Comparison of ENCODE assay signal across 14 cellular contexts in genomic region chr2:241390301-241391206, GRCh38. TPM values are rescaled to one million over a fixed set of nuclear protein-coding genes. Genes with fewer than 3 reads are reported as not detected.
DNase-seq lines count a peak whose midpoint lies in the region; ATAC-seq, FAIRE-seq and TF ChIP-seq lines count a peak whose summit lies in the region.
"Had no signal": no experiment of that assay in that cellular context is flagged by ENCODE, and none has a peak within 500 bp of the region (broad histone marks: within the 10 kb centered on the region; RNA-seq: fewer than 3 reads in every experiment).

No MANE protein-coding gene starts in this region.

- TF ChIP-seq CTCF in endothelial cell (IDR thresholded peaks at IDR 0.05; ENCODE audit: unreplicated experiment) (no peak), kidney (IDR thresholded peaks at IDR 0.05; ENCODE audit: borderline replicate concordance, extremely low read depth, insufficient read depth) (no peak)

- FAIRE-seq in GM12891 (lab: Jason Lieb, UNC), result peak; percentile 78
- FAIRE-seq in GM19239 (lab: Jason Lieb, UNC), result peak; percentile 84
- FAIRE-seq in kidney (lab: Jason Lieb, UNC), result no peak
- FAIRE-seq: small intestine had no signal

- H3K9ac ChIP-seq in kidney (ENCODE audit: low read length in 2 of 2), result no peak overlapping the region

- no peaks in the 10 kb centered on the region for H3K9me3 Mint-ChIP-seq in endothelial cell (ENCODE audit: unreplicated experiment)

- DNase-seq in GM12891 (ENCODE audit: insufficient read length, low spot score) (no peak), GM19239 (ENCODE audit: insufficient read length, low spot score) (peak; percentile 36), endothelial cell (ENCODE audit: low spot score) (no peak), kidney (no peak), SJCRH30 (no peak), nucleus accumbens (lab: John Stamatoyannopoulos, UW) (no peak)
- DNase-seq: foreskin melanocyte, H7, NCI-H1105 treated with DMSO at 0.1 percent for 48 hours, NCI-H510A treated with DMSO at 0.1 percent for 48 hours, occipital lobe, small intestine had no signal

- no peak for TF ChIP-seq POLR2A in GM12891 (IDR thresholded peaks at IDR 0.05; ENCODE audit: low read depth, low read length)

- H3K27me3 Mint-ChIP-seq in endothelial cell (ENCODE audit: unreplicated experiment), result peaks cover 3% of the 10 kb centered on the region

- H3K36me3 Mint-ChIP-seq in endothelial cell (ENCODE audit: low read depth, unreplicated experiment), result no peaks in the 10 kb centered on the region

- intact Hi-C loops in kidney (cut with DNase I), result no loop called here

- no peak overlapping the region for H3K27ac Mint-ChIP-seq in endothelial cell (ENCODE audit: unreplicated experiment)

- peak; percentile 67 for ATAC-seq in HG03460 (IDR thresholded peaks at IDR 0.05; ENCODE audit: unreplicated experiment)

- H3K36me3 ChIP-seq in esophagus (ENCODE audit: control insufficient read depth in 2 of 2, insufficient read depth in 2 of 2, low read length in 1 of 2), result peaks cover 0 to 5% of the 10 kb centered on the region in 2 donors
- peaks cover 0 to 5% of the 10 kb centered on the region in 2 donors for H3K36me3 ChIP-seq in kidney (ENCODE audit: control insufficient read depth in 1 of 2, insufficient read depth in 2 of 2, low read length in 2 of 2)
- H3K36me3 ChIP-seq in SJCRH30, result peaks cover 11% of the 10 kb centered on the region

- 66 to 73% methylated on average over 9 of the region's 9 CpGs for WGBS in esophagus, 2 donors

- H3K27ac ChIP-seq in esophagus (ENCODE audit: low read depth in 2 of 2, low read length in 1 of 2) (peak overlapping the region; percentile 30 to 74), kidney (ENCODE audit: low read depth in 2 of 2, low read length in 2 of 2) (no peak overlapping the region), SJCRH30 (no peak overlapping the region)

- H3K9me3 ChIP-seq in esophagus (ENCODE audit: control insufficient read depth in 2 of 2, insufficient read depth in 1 of 2, low read depth in 1 of 2, low read length in 1 of 2), result no peaks in the 10 kb centered on the region
- H3K9me3 ChIP-seq in kidney (ENCODE audit: control insufficient read depth in 1 of 2, low read length in 2 of 2), result no peaks in the 10 kb centered on the region
- H3K9me3 ChIP-seq in SJCRH30 (replicated peaks), result no peaks in the 10 kb centered on the region

- H3K4me3 ChIP-seq in esophagus (ENCODE audit: low read depth in 1 of 2, low read length in 2 of 2) (no peak overlapping the region), kidney (ENCODE audit: low read length in 2 of 2) (no peak overlapping the region), SJCRH30 (no peak overlapping the region)

- H3K4me1 ChIP-seq in esophagus (ENCODE audit: control insufficient read depth in 2 of 2, insufficient read depth in 2 of 2, low read length in 1 of 2), result peaks cover 0 to 15% of the 10 kb centered on the region in 2 donors
- H3K4me1 ChIP-seq in kidney (ENCODE audit: control insufficient read depth in 1 of 2, insufficient read depth in 1 of 2, low read depth in 1 of 2, low read length in 2 of 2), result peaks cover 0 to 3% of the 10 kb centered on the region in 2 donors
- no peaks in the 10 kb centered on the region for H3K4me1 ChIP-seq in SJCRH30

- H3K27me3 ChIP-seq in esophagus (ENCODE audit: control insufficient read depth in 1 of 2, insufficient read depth in 2 of 2, low read length in 2 of 2) (no peaks in the 10 kb centered on the region), SJCRH30 (no peaks in the 10 kb centered on the region)

- no peaks in the 10 kb centered on the region for H3K4me1 Mint-ChIP-seq in endothelial cell (ENCODE audit: unreplicated experiment)

- no peak overlapping the region for H3K4me3 Mint-ChIP-seq in endothelial cell (ENCODE audit: unreplicated experiment)

TF ChIP-seq in GM12891, 5 proteins besides CTCF, POLR2A, EP300 and RAD21:
- no peak for TF ChIP-seq PAX5 (IDR thresholded peaks at IDR 0.05; ENCODE audit: insufficient read depth, low read length, severe bottlenecking)
- peak; percentile 34; the same call in 1 of the 2 replicates for TF ChIP-seq SPI1 (IDR thresholded peaks at IDR 0.05; ENCODE audit: low read depth, low read length)

RNA-seq across cellular contexts. Expression of gene FARP2, which starts 34.5 kb away (rescaled TPM):
- 13.1 TPM for polyA plus RNA-seq in GM12891 (2012; ENCODE audit: low read depth, missing spikeins)
- 10 to 100 TPM; 13.2 to 19.9 TPM for polyA plus RNA-seq in esophagus
- 19.1 TPM for total RNA-seq in endothelial cell (ENCODE audit: unreplicated experiment)
- total RNA-seq in kidney, result 50.5 TPM
- polyA plus RNA-seq in kidney (ENCODE audit: insufficient read depth, low read depth, low replicate concordance), result 20.3 TPM
- total RNA-seq in SJCRH30 (2014; rRNA removed; shearing (Covaris generic)), result 68.6 and 69.6 TPM in 2 replicates

Comparison
In these comparisons a context has a peak if more than half of its experiments do, and no peak if none do; other contexts are left out.
1. H3K27ac ChIP-seq: peak in esophagus (2 of 2); none in kidney (0 of 2) and SJCRH30 (single experiment).